1 cellular context compared by ENCODE assay signal in the genomic region with DNA sequence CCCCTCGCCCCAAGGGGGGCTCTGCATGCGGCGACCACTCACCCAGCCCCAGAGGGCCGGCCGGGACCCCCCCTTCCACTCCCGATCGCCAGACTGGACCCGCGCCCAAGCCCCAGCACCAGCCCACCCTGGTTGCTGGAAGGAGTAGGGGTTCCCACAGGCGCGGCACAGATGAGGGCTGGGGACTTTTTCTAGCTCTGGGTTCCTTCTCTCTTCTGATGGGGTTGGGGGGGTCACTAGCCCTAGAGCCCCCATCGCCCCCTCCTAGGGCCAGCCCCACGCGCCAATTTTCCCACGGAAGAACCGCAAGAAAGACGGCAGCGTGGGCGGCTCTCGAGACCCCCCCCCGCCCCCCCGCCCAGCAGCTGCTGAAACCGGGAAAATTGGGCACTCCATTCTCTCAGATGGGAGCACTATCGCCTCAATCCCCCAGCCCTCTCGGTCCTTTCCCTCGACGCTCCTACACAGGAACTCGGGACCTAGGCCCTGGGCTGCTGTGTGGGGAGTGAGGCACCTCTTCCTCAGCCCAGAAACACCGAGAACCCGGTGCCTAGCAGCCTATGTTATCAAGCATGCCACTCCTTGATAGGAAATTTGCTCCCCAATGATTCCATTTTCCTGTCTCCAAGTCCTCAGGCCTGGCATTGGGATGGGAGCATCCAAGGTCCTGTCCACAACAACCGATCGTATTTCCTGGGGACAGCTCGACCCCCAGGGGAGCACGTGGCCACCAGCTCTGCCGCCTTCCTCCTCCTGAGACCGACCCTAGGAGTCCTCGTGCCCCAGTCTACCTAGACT.
A peak's percentile ranks its signal among the peaks of the same experiment; 100 is the strongest.
TF ChIP-seq lines count a peak whose summit lies in the region.

No MANE protein-coding gene starts in this region.

TF ChIP-seq in HEK293, 187 proteins besides CTCF, POLR2A, EP300 and RAD21:
- TF ChIP-seq, protein P1, sequence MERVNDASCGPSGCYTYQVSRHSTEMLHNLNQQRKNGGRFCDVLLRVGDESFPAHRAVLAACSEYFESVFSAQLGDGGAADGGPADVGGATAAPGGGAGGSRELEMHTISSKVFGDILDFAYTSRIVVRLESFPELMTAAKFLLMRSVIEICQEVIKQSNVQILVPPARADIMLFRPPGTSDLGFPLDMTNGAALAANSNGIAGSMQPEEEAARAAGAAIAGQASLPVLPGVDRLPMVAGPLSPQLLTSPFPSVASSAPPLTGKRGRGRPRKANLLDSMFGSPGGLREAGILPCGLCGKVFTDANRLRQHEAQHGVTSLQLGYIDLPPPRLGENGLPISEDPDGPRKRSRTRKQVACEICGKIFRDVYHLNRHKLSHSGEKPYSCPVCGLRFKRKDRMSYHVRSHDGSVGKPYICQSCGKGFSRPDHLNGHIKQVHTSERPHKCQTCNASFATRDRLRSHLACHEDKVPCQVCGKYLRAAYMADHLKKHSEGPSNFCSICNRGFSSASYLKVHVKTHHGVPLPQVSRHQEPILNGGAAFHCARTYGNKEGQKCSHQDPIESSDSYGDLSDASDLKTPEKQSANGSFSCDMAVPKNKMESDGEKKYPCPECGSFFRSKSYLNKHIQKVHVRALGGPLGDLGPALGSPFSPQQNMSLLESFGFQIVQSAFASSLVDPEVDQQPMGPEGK (tag by site-specific recombination; IDR thresholded peaks at IDR 0.05), result peak; percentile 75
- peak; percentile 50 for TF ChIP-seq GLIS2 (tag by site-specific recombination; IDR thresholded peaks at IDR 0.05)
- 0 out of 2 replicates have a peak, but pooled peaks have one; percentile 17 for TF ChIP-seq ZNF335 (tag by site-specific recombination; conservative IDR thresholded peaks at IDR 0.05)
- TF ChIP-seq ZIC2 (tag by site-specific recombination; IDR thresholded peaks at IDR 0.05), result no peak
- TF ChIP-seq ZNF423 (tag by site-specific recombination; IDR thresholded peaks at IDR 0.05), result no peak
- TF ChIP-seq ZBTB8A (tag by site-specific recombination; IDR thresholded peaks at IDR 0.05), result 0 out of 2 replicates have a peak, but pooled peaks have one; percentile 20
- peak; percentile 69 for TF ChIP-seq IKZF3 (tag by site-specific recombination; IDR thresholded peaks at IDR 0.05)
